9 cellular contexts compared by ENCODE assay signal in genomic region chr5:149632311-149633251, GRCh38. TPM values are rescaled to one million over a fixed set of nuclear protein-coding genes. Genes with fewer than 3 reads are reported as not detected.
DNase-seq lines count a peak whose midpoint lies in the region; ATAC-seq, FAIRE-seq and TF ChIP-seq lines count a peak whose summit lies in the region.
"Had no signal": no experiment of that assay in that cellular context is flagged by ENCODE, and none has a peak within 500 bp of the region (broad histone marks: within the 10 kb centered on the region; RNA-seq: fewer than 3 reads in every experiment).

No MANE protein-coding gene starts in this region.

- H3K4me3 ChIP-seq in K562 (no peak overlapping the region), right lobe of liver (no peak overlapping the region)

- TF ChIP-seq CTCF in K562 (IDR thresholded peaks at IDR 0.05 in 2 of 3, conservative IDR thresholded peaks at IDR 0.05 in 1 of 3; ENCODE audit: insufficient read depth in 2 of 3, low read depth in 1 of 3, low read length in 3 of 3) (no peak), right lobe of liver (IDR thresholded peaks at IDR 0.05) (no peak)

- DNase-seq in A172 (ENCODE audit: low spot score), result peak; percentile 95
- DNase-seq in HS-5 (ENCODE audit: low read depth), result peak; percentile 14
- peak; percentile 85 to 91 (median 86) for DNase-seq in K562 (ENCODE audit: extremely low read depth in 1 of 4, low spot score in 3 of 4)
- no peak for DNase-seq in right lobe of liver
- DNase-seq in amniotic stem cell (lab: John Stamatoyannopoulos, UW), result no peak
- DNase-seq in activated CD4-positive, alpha-beta T cell treated with anti-CD3 and anti-CD28 coated beads for 1 hour, result no peak
- DNase-seq in NCI-H2171 treated with DMSO at 0.1 percent for 48 hours (lab: John Stamatoyannopoulos, UW), result no peak

- H3K36me3 ChIP-seq in K562 (ENCODE audit: control insufficient read depth, insufficient read depth, low read length), result no peaks in the 10 kb centered on the region
- H3K36me3 ChIP-seq in right lobe of liver, result no peaks in the 10 kb centered on the region

- no peaks in the 10 kb centered on the region for H3K9me1 ChIP-seq in K562 (ENCODE audit: control insufficient read depth, insufficient read depth, low read length)

- POLR2A ChIA-PET in K562 (lab: Yijun Ruan, JAX), result interaction anchor here (0.6 to 1.4 kb wide), 9 partner anchors 10 to 368 kb away, joined by 3 to 7 read pairs (median 3); partner anchors contain the start of genes HMGXB3 and TIGD6

- 0 out of 2 replicates have a peak, but pooled peaks have one; percentile 20 for TF ChIP-seq POLR2A in K562 (conservative IDR thresholded peaks at IDR 0.05)
- TF ChIP-seq POLR2A in right lobe of liver (IDR thresholded peaks at IDR 0.05), result no peak

- TF ChIP-seq RAD21 in K562 (CRISPR knock-in tag; conservative IDR thresholded peaks at IDR 0.05 in 1 of 2, IDR thresholded peaks at IDR 0.05 in 1 of 2), result no peak

- peak; percentile 95 for FAIRE-seq in K562 (lab: Jason Lieb, UNC)
- FAIRE-seq: TTC549 had no signal

- peak overlapping the region; percentile 52 to 80 for H3K9ac ChIP-seq in K562 (ENCODE audit: insufficient read depth in 1 of 2, low read depth in 2 of 2, low read length in 2 of 2)

- H3K27ac ChIP-seq in K562 (ENCODE audit: extremely low read depth, low read depth, low read length) (peak overlapping the region; percentile 78), right lobe of liver (no peak overlapping the region)

- H3K79me2 ChIP-seq in K562 (ENCODE audit: control insufficient read depth, insufficient read depth, low read length), result no peaks in the 10 kb centered on the region

- in situ Hi-C loops in K562 (cut with MboI), result loop anchor here (10.0 kb wide), 1 partner anchor 582 kb away; no protein-coding TSS in a partner anchor

- H2AFZ ChIP-seq in K562 (ENCODE audit: low read depth, low read length), result peak overlapping the region; percentile 81

- CTCF ChIA-PET in K562 (lab: Yijun Ruan, JAX; ENCODE audit: low intra/inter-chr PET ratio), result interaction anchor here (0.6 to 1.9 kb wide), 2 partner anchors 196 to 220 kb away, joined by 3 to 5 read pairs; no protein-coding TSS in a partner anchor

- H3K4me1 ChIP-seq in K562 (replicated peaks in 1 of 2; ENCODE audit: control insufficient read depth in 2 of 2, insufficient read depth in 2 of 2, low read length in 2 of 2), result peaks cover 23 to 26% of the 10 kb centered on the region in 2 experiments
- no peaks in the 10 kb centered on the region for H3K4me1 ChIP-seq in right lobe of liver

- peak overlapping the region; percentile 69 for H3K4me2 ChIP-seq in K562 (ENCODE audit: insufficient read depth, low read length)

- H3K9me3 ChIP-seq in K562 (replicated peaks; ENCODE audit: control insufficient read depth, insufficient read depth, low read depth, low read length) (no peaks in the 10 kb centered on the region), right lobe of liver (no peaks in the 10 kb centered on the region)

- H3K27me3 ChIP-seq in K562 (ENCODE audit: control insufficient read depth in 2 of 2, insufficient read depth in 2 of 2, low read length in 2 of 2), result no peaks in the 10 kb centered on the region
- no peaks in the 10 kb centered on the region for H3K27me3 ChIP-seq in right lobe of liver

- TF ChIP-seq EP300 in K562 (IDR thresholded peaks at IDR 0.05; ENCODE audit: low read length), result peak; percentile 69

- H4K20me1 ChIP-seq in K562 (replicated peaks; ENCODE audit: control insufficient read depth, insufficient read depth, low read length), result no peaks in the 10 kb centered on the region

- BruUV-seq in K562 (replicated peaks; lab: Mats Ljungman, UMichigan), result no TSS peak

- 2% methylated on average over 12 of the region's 12 CpGs for WGBS in K562 (ENCODE audit: insufficient coverage, low coverage, missing lambda C conversion rate)
- WGBS in right lobe of liver (ENCODE audit: insufficient coverage, low coverage, low lambda C conversion rate, missing lambda C conversion rate), result 55% methylated on average over 1 of the region's 12 CpGs

- intact Hi-C loops in K562 (cut with micrococcal nuclease), result no loop called here
- intact Hi-C loops in right lobe of liver (cut with DNase I), result loop anchor here in 1 of 2 donors (10.0 kb wide), 1 partner anchor 362 kb away; no protein-coding TSS in a partner anchor

- ATAC-seq in K562 (peak; percentile 88), right lobe of liver (peak in 3 of 4 donors; percentile 15 to 22 (median 18)), GM21528 (IDR thresholded peaks at IDR 0.05; ENCODE audit: low FRiP score, unreplicated experiment) (no peak)

TF ChIP-seq in K562, 482 proteins besides CTCF, POLR2A, EP300 and RAD21 (continues in another document):
- TF ChIP-seq MAZ (CRISPR knock-in tag; conservative IDR thresholded peaks at IDR 0.05 in 1 of 2, IDR thresholded peaks at IDR 0.05 in 1 of 2) (0 out of 4 replicates have a peak, but pooled peaks of 1 of the 2 experiments have one; percentile 13), NRF1 (conservative IDR thresholded peaks at IDR 0.05 in 1 of 2, IDR thresholded peaks at IDR 0.05 in 1 of 2) (peak; percentile 42 to 44; a peak in 1 of 4 replicates), NCOA2 (IDR thresholded peaks at IDR 0.05; ENCODE audit: partially characterized antibody in 2 of 2) (no peak), SUPT5H (IDR thresholded peaks at IDR 0.05) (no peak), ZNF41 (CRISPR knock-in tag; conservative IDR thresholded peaks at IDR 0.05) (no peak), STAT5B (CRISPR knock-in tag; IDR thresholded peaks at IDR 0.05) (no peak)
- TF ChIP-seq, protein P1, sequence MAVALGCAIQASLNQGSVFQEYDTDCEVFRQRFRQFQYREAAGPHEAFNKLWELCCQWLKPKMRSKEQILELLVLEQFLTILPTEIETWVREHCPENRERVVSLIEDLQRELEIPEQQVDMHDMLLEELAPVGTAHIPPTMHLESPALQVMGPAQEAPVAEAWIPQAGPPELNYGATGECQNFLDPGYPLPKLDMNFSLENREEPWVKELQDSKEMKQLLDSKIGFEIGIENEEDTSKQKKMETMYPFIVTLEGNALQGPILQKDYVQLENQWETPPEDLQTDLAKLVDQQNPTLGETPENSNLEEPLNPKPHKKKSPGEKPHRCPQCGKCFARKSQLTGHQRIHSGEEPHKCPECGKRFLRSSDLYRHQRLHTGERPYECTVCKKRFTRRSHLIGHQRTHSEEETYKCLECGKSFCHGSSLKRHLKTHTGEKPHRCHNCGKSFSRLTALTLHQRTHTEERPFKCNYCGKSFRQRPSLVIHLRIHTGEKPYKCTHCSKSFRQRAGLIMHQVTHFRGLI (CRISPR knock-in tag; IDR thresholded peaks at IDR 0.05), result no peak
- TF ChIP-seq, protein P2, sequence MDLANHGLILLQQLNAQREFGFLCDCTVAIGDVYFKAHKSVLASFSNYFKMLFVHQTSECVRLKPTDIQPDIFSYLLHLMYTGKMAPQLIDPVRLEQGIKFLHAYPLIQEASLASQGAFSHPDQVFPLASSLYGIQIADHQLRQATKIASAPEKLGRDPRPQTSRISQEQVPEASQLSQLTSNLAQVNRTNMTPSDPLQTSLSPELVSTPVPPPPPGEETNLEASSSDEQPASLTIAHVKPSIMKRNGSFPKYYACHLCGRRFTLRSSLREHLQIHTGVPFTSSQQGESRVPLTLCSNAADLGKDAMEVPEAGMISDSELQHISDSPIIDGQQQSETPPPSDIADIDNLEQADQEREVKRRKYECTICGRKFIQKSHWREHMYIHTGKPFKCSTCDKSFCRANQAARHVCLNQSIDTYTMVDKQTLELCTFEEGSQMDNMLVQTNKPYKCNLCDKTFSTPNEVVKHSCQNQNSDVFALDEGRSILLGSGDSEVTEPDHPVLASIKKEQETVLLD (IDR thresholded peaks at IDR 0.05), result peak; percentile 76

RNA-seq across cellular contexts. Expression of gene ARHGEF37, which starts 51.3 kb away (rescaled TPM):
- 0.69 and 1.6 TPM in 2 replicates for total RNA-seq in A172 (2014; rRNA removed; shearing (Covaris generic))
- total RNA-seq in K562 (2011; cell fraction: chromatin; rRNA removed; ENCODE audit: low replicate concordance), result 0.11 TPM in 1 of 2 replicates, not detected in the other
- not detected in 2 replicates for total RNA-seq in K562 (2011; cell fraction: nucleolus; rRNA removed)
- 0.15 TPM in 1 of 2 replicates, not detected in the other for total RNA-seq in K562 (2011; cell fraction: nucleoplasm; rRNA removed)
- total RNA-seq in K562 (2014; rRNA removed) (0.05 TPM in 1 of 2 replicates, not detected in the other), K562 (2014; rRNA removed; fragmentation: Illumina TruSeq; extraction: Trizol) (0.04 and 0.06 TPM in 2 replicates), K562 (2015; rRNA removed; fragmentation: Illumina TruSeq; extraction: Trizol) (0.14 TPM in 1 of 2 replicates, not detected in the other), K562 (2021) (0.27 and 0.51 TPM in 2 replicates), right lobe of liver (1 to 10 TPM; 1.6 to 7.3 (median 2.1) TPM)
- polyA plus RNA-seq in K562 (2011; rRNA removed) (0.04 TPM in 2 replicates), K562 (2014; fragmentation: Illumina TruSeq; extraction: Trizol) (0.04 TPM in 1 of 2 replicates, not detected in the other), K562 (2014; fragmentation: Nextera tagmentation; extraction: Ambion mirVana) (under 1 TPM; 0.17 to 0.25 TPM), K562 (2014; rRNA removed) (0.01 TPM in 1 of 2 replicates, not detected in the other)
- polyA plus RNA-seq in K562 (2011; cell fraction: cytosol; rRNA removed), result 0.01 TPM in 2 replicates
- 0.09 TPM in 1 of 2 replicates, not detected in the other for polyA plus RNA-seq in K562 (2011; cell fraction: nucleus; rRNA removed)
- 0.05 and 0.21 TPM in 2 replicates for polyA plus RNA-seq in K562 (2012)
- polyA minus RNA-seq in K562 (2011; rRNA and poly(A)+ RNA removed), result not detected in 2 replicates
- polyA minus RNA-seq in K562 (2011; cell fraction: cytosol; rRNA and poly(A)+ RNA removed), result 2.0 TPM in 1 of 2 replicates, not detected in the other
- 0.13 TPM in 1 of 2 replicates, not detected in the other for polyA minus RNA-seq in K562 (2011; cell fraction: nucleus; rRNA and poly(A)+ RNA removed)

Comparison
In these comparisons a context has a peak if more than half of its experiments do, and no peak if none do; other contexts are left out.
1. DNase-seq: peak in A172 (single experiment), HS-5 (single experiment) and K562 (4 of 4); none in right lobe of liver (0 of 3), amniotic stem cell (single experiment), activated CD4-positive, alpha-beta T cell treated with anti-CD3 and anti-CD28 coated beads for 1 hour (single experiment) and NCI-H2171 treated with DMSO at 0.1 percent for 48 hours (single experiment).